ENCODE assay signal across 3 cellular contexts in the genomic region with DNA sequence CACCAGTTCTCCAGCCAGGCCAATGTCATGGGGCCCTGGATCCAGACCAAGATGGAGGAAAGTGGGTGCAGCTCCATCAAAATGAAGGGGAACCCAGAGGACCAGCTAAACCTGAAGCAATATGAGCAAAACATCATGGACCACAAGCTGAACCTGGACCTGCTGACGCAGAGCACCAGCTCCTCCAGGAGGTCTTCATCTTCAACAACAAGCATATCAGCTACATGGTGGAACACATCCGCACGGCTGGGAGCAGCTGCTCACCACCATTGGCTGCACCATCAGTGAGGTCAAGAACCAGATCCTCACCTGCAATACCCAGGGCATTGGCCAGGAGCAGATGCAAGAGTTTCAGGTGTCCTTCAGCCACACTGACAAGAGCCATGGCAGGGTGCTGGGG.
TF ChIP-seq lines count a peak whose summit lies in the region.

No MANE protein-coding gene starts in this region.

TF ChIP-seq in HCT116, 20 proteins besides CTCF, POLR2A, EP300 and RAD21:
- no peak for TF ChIP-seq EZH2phosphoT487 (IDR thresholded peaks at IDR 0.05; ENCODE audit: borderline replicate concordance)
- no peak for TF ChIP-seq SRF (IDR thresholded peaks at IDR 0.05; ENCODE audit: low read depth)
- no peak for TF ChIP-seq CEBPB (IDR thresholded peaks at IDR 0.05; ENCODE audit: low read depth)
- no peak for TF ChIP-seq JUND (IDR thresholded peaks at IDR 0.05)
- TF ChIP-seq, protein P1, sequence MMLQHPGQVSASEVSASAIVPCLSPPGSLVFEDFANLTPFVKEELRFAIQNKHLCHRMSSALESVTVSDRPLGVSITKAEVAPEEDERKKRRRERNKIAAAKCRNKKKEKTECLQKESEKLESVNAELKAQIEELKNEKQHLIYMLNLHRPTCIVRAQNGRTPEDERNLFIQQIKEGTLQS (IDR thresholded peaks at IDR 0.05): no peak
- TF ChIP-seq FOSL1 (IDR thresholded peaks at IDR 0.05; ENCODE audit: low read depth): no peak
- TF ChIP-seq CBX3 (IDR thresholded peaks at IDR 0.05; ENCODE audit: low read depth): no peak
- TF ChIP-seq EGR1 (IDR thresholded peaks at IDR 0.05; ENCODE audit: low read depth): no peak
- no peak for TF ChIP-seq ZBTB33 (IDR thresholded peaks at IDR 0.05; ENCODE audit: extremely low read depth, insufficient replicate concordance, low read length)
- no peak for TF ChIP-seq TCF7L2 (IDR thresholded peaks at IDR 0.05; ENCODE audit: borderline replicate concordance, extremely low read depth, insufficient read depth, insufficient read length)
- no peak for TF ChIP-seq ZFX (IDR thresholded peaks at IDR 0.05)
- no peak for TF ChIP-seq YY1 (IDR thresholded peaks at IDR 0.05; ENCODE audit: extremely low read depth, insufficient replicate concordance, low read depth, low read length)
- no peak for TF ChIP-seq ELF1 (IDR thresholded peaks at IDR 0.05; ENCODE audit: borderline replicate concordance, low read depth)
- no peak for TF ChIP-seq SIN3A (IDR thresholded peaks at IDR 0.05; ENCODE audit: low read depth)
- no peak for TF ChIP-seq SP1 (IDR thresholded peaks at IDR 0.05; ENCODE audit: low read depth)
- no peak for TF ChIP-seq MAX (IDR thresholded peaks at IDR 0.05)
- no peak for TF ChIP-seq ZNF274 (IDR thresholded peaks at IDR 0.05; ENCODE audit: low read depth, low read length)

TF ChIP-seq in K562, 482 proteins besides CTCF, POLR2A, EP300 and RAD21:
- TF ChIP-seq ZNF431 (CRISPR knock-in tag; IDR thresholded peaks at IDR 0.05) (no peak), ZNF589 (CRISPR knock-in tag; IDR thresholded peaks at IDR 0.05; ENCODE audit: low read depth) (no peak), NELFE (IDR thresholded peaks at IDR 0.05; ENCODE audit: insufficient read depth, insufficient read length) (no peak), TCFL5 (CRISPR knock-in tag; conservative IDR thresholded peaks at IDR 0.05) (no peak), SPI1 (IDR thresholded peaks at IDR 0.05; ENCODE audit: borderline replicate concordance, low read depth, low read length) (no peak), TRIM28 (IDR thresholded peaks at IDR 0.05) (no peak), MTF1 (CRISPR knock-in tag; IDR thresholded peaks at IDR 0.05; ENCODE audit: borderline replicate concordance) (no peak), ZBTB8A (IDR thresholded peaks at IDR 0.05; ENCODE audit: partially characterized antibody) (no peak), GATA2 (CRISPR knock-in tag; IDR thresholded peaks at IDR 0.05) (no peak), MCM5 (IDR thresholded peaks at IDR 0.05; ENCODE audit: low read depth) (no peak), STAT5B (CRISPR knock-in tag; IDR thresholded peaks at IDR 0.05) (no peak), CSDE1 (IDR thresholded peaks at IDR 0.05) (no peak), HNRNPLL (IDR thresholded peaks at IDR 0.05; ENCODE audit: low read depth, low read length, poor library complexity, severe bottlenecking) (no peak), HSF4 (CRISPR knock-in tag; IDR thresholded peaks at IDR 0.05; ENCODE audit: borderline replicate concordance) (no peak)
- TF ChIP-seq, protein P2, sequence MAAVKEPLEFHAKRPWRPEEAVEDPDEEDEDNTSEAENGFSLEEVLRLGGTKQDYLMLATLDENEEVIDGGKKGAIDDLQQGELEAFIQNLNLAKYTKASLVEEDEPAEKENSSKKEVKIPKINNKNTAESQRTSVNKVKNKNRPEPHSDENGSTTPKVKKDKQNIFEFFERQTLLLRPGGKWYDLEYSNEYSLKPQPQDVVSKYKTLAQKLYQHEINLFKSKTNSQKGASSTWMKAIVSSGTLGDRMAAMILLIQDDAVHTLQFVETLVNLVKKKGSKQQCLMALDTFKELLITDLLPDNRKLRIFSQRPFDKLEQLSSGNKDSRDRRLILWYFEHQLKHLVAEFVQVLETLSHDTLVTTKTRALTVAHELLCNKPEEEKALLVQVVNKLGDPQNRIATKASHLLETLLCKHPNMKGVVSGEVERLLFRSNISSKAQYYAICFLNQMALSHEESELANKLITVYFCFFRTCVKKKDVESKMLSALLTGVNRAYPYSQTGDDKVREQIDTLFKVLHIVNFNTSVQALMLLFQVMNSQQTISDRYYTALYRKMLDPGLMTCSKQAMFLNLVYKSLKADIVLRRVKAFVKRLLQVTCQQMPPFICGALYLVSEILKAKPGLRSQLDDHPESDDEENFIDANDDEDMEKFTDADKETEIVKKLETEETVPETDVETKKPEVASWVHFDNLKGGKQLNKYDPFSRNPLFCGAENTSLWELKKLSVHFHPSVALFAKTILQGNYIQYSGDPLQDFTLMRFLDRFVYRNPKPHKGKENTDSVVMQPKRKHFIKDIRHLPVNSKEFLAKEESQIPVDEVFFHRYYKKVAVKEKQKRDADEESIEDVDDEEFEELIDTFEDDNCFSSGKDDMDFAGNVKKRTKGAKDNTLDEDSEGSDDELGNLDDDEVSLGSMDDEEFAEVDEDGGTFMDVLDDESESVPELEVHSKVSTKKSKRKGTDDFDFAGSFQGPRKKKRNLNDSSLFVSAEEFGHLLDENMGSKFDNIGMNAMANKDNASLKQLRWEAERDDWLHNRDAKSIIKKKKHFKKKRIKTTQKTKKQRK (IDR thresholded peaks at IDR 0.05; ENCODE audit: borderline replicate concordance, low read depth, low read length): no peak

TF ChIP-seq in H1, 55 proteins besides CTCF, POLR2A, EP300 and RAD21:
- no peak for TF ChIP-seq KDM5A (IDR thresholded peaks at IDR 0.05; ENCODE audit: low read length)
- TF ChIP-seq HDAC2 (IDR thresholded peaks at IDR 0.05; ENCODE audit: borderline replicate concordance in 1 of 2, low read depth in 2 of 2, low read length in 2 of 2): no peak
- no peak for TF ChIP-seq PHF8 (conservative IDR thresholded peaks at IDR 0.05; ENCODE audit: low read depth, low read length)
- no peak for TF ChIP-seq KDM4A (IDR thresholded peaks at IDR 0.05; ENCODE audit: low read depth, low read length, severe bottlenecking)
- TF ChIP-seq POU5F1 (IDR thresholded peaks at IDR 0.05; ENCODE audit: low read depth, low read length): no peak
- no peak for TF ChIP-seq NANOG (IDR thresholded peaks at IDR 0.05; ENCODE audit: insufficient read depth, low read depth, low read length, poor library complexity, severe bottlenecking)
- TF ChIP-seq KDM1A (IDR thresholded peaks at IDR 0.05; ENCODE audit: borderline replicate concordance, low read length): no peak
